8 cellular contexts compared by ENCODE assay signal in genomic region chr14:104130974-104131651, GRCh38. TPM values are rescaled to one million over a fixed set of nuclear protein-coding genes. Genes with fewer than 3 reads are reported as not detected.
DNase-seq lines count a peak whose midpoint lies in the region; ATAC-seq, FAIRE-seq and TF ChIP-seq lines count a peak whose summit lies in the region.
"Had no signal": no experiment of that assay in that cellular context is flagged by ENCODE, and none has a peak within 500 bp of the region (broad histone marks: within the 10 kb centered on the region; RNA-seq: fewer than 3 reads in every experiment).

No MANE protein-coding gene starts in this region.

- TF ChIP-seq CTCF in RWPE2 (IDR thresholded peaks at IDR 0.05; ENCODE audit: poor library complexity, severe bottlenecking), result peak; percentile 74
- TF ChIP-seq CTCF in fibroblast of lung (conservative IDR thresholded peaks at IDR 0.05 in 1 of 2, IDR thresholded peaks at IDR 0.05 in 1 of 2; ENCODE audit: low read depth in 1 of 2, low read length in 2 of 2), result peak; percentile 17 to 47
- TF ChIP-seq CTCF in pancreas (IDR thresholded peaks at IDR 0.05), result peak; percentile 62 to 81 (median 71)

- no peaks in the 10 kb centered on the region for H4K20me1 ChIP-seq in fibroblast of lung (ENCODE audit: control insufficient read depth, extremely low read depth, insufficient read depth, low read length)

- no peak for FAIRE-seq in pancreas (lab: Jason Lieb, UNC)

- intact Hi-C loops in pancreas (cut with DNase I), result loop anchor here in 1 of 3 donors (5.0 kb wide), 1 partner anchor 39 kb away; no protein-coding TSS in a partner anchor

- H3K36me3 ChIP-seq in RWPE2 (ENCODE audit: low read depth) (no peaks in the 10 kb centered on the region), fibroblast of lung (ENCODE audit: control insufficient read depth, insufficient read depth, low read length) (no peaks in the 10 kb centered on the region), pancreas (no peaks in the 10 kb centered on the region)

- H3K79me2 ChIP-seq in fibroblast of lung (ENCODE audit: control insufficient read depth, insufficient read depth, low read length), result no peaks in the 10 kb centered on the region

- peak; percentile 55 for ATAC-seq in RWPE2 (ENCODE audit: low read depth)
- peak; percentile 78 to 91 (median 88) for ATAC-seq in pancreas
- ATAC-seq in HG02884 (IDR thresholded peaks at IDR 0.05; ENCODE audit: unreplicated experiment), result no peak
- ATAC-seq in GM18520 (IDR thresholded peaks at IDR 0.05; ENCODE audit: unreplicated experiment), result no peak

- H3K4me1 ChIP-seq in RWPE2 (ENCODE audit: insufficient read depth, poor library complexity, severe bottlenecking) (no peaks in the 10 kb centered on the region), fibroblast of lung (ENCODE audit: control insufficient read depth, extremely low read depth, insufficient read depth, low read length) (no peaks in the 10 kb centered on the region), pancreas (peaks cover 0 to 2% (median 0%) of the 10 kb centered on the region in 3 donors)

- no peak overlapping the region for H3K27ac ChIP-seq in RWPE2 (ENCODE audit: poor library complexity, severe bottlenecking)
- H3K27ac ChIP-seq in fibroblast of lung (ENCODE audit: insufficient read depth, low read length), result no peak overlapping the region
- H3K27ac ChIP-seq in pancreas, result no peak overlapping the region

- H3K27me3 ChIP-seq in RWPE2 (ENCODE audit: insufficient read depth, poor library complexity, severe bottlenecking) (peaks cover 29% of the 10 kb centered on the region), fibroblast of lung (ENCODE audit: control insufficient read depth, insufficient read depth, low read length) (peaks cover 8% of the 10 kb centered on the region), pancreas (peaks cover 0 to 9% (median 0%) of the 10 kb centered on the region in 4 donors)

- H3K4me2 ChIP-seq in fibroblast of lung (ENCODE audit: extremely low read depth, insufficient read depth, low read length), result no peak overlapping the region

- no peak overlapping the region for H2AFZ ChIP-seq in fibroblast of lung (ENCODE audit: low read length)

- no peak overlapping the region for H3K9ac ChIP-seq in fibroblast of lung (ENCODE audit: insufficient read depth, low read length)

- in situ Hi-C loops in G401 (cut with HindIII; ENCODE audit: low sequenced_read_pairs), result no loop called here

- 6 to 9% methylated on average over 11 of the region's 11 CpGs for WGBS in pancreas, 2 donors

- H3K9me3 ChIP-seq in RWPE2 (ENCODE audit: severe bottlenecking) (no peaks in the 10 kb centered on the region), fibroblast of lung (ENCODE audit: control insufficient read depth, insufficient read depth, low read depth, low read length) (no peaks in the 10 kb centered on the region), pancreas (no peaks in the 10 kb centered on the region)

- peak; percentile 30 for DNase-seq in G401 (ENCODE audit: low spot score)
- DNase-seq in LHCN-M2 (ENCODE audit: low read depth), result peak; percentile 22
- peak; percentile 64 for DNase-seq in RWPE2 (ENCODE audit: low spot score)
- DNase-seq in fibroblast of lung (ENCODE audit: low read depth in 2 of 2), result peak in 1 of 2 donors; percentile 7
- peak; percentile 63 to 84 (median 75) for DNase-seq in pancreas

- H3K4me3 ChIP-seq in RWPE2 (ENCODE audit: severe bottlenecking), result no peak overlapping the region
- H3K4me3 ChIP-seq in fibroblast of lung (replicated peaks in 1 of 4; ENCODE audit: control extremely low read depth in 1 of 4, insufficient read depth in 1 of 4, low read depth in 3 of 4, low read length in 4 of 4), result no peak overlapping the region
- no peak overlapping the region for H3K4me3 ChIP-seq in pancreas

RNA-seq across cellular contexts. Expression of gene KIF26A, which starts 7.3 kb away (rescaled TPM):
- 19.8 and 21.2 TPM in 2 replicates for total RNA-seq in G401 (2014; rRNA removed; shearing (Covaris generic))
- total RNA-seq in LHCN-M2 (2014; rRNA removed) (under 0.01 TPM in 1 of 2 replicates, not detected in the other), fibroblast of lung (under 0.01 and 2.0 TPM in 2 replicates), pancreas (10 to 100 TPM in 2 of 6 donors, 1 to 10 TPM in 4; 5.3 to 13.2 (median 8.4) TPM)
- not detected for polyA plus RNA-seq in LHCN-M2 (2012)
- polyA plus RNA-seq in fibroblast of lung (0.01 and 0.15 TPM in 2 replicates), pancreas (1 to 10 TPM; 3.6 to 4.3 TPM)
- polyA plus RNA-seq in fibroblast of lung (2012), result 0.03 and 0.48 TPM in 2 replicates
- 0.08 and 0.26 TPM in 2 replicates for polyA minus RNA-seq in fibroblast of lung (ENCODE audit: low replicate concordance)
- total RNA-seq: mononuclear cell had no signal

RNA-seq across cellular contexts. Expression of gene ASPG, which starts 45.6 kb away (rescaled TPM):
- total RNA-seq in G401 (2014; rRNA removed; shearing (Covaris generic)), result not detected in 2 replicates
- total RNA-seq in LHCN-M2 (2014; rRNA removed), result 0.19 and 0.34 TPM in 2 replicates
- polyA plus RNA-seq in LHCN-M2 (2012), result not detected
- not detected in 2 replicates for total RNA-seq in fibroblast of lung
- polyA plus RNA-seq in fibroblast of lung, result not detected in 2 replicates
- polyA plus RNA-seq in fibroblast of lung (2012), result not detected in 2 replicates
- not detected in 2 replicates for polyA minus RNA-seq in fibroblast of lung (ENCODE audit: low replicate concordance)
- total RNA-seq in pancreas, result under 1 TPM in 4 of 6 donors, not detected in 2; 0.16 to 0.52 (median 0.19) TPM
- polyA plus RNA-seq in pancreas, result under 1 TPM; 0.27 to 0.68 TPM

Comparison
In these comparisons a context has a peak if more than half of its experiments do, and no peak if none do; other contexts are left out.
1. ATAC-seq: peak in RWPE2 (single experiment) and pancreas (4 of 4); none in HG02884 (single experiment) and GM18520 (single experiment).
2. Peak in every context shown above with its lines, with median percentiles within 50 percentile points of each other: CTCF ChIP-seq.